In the genomic region with DNA sequence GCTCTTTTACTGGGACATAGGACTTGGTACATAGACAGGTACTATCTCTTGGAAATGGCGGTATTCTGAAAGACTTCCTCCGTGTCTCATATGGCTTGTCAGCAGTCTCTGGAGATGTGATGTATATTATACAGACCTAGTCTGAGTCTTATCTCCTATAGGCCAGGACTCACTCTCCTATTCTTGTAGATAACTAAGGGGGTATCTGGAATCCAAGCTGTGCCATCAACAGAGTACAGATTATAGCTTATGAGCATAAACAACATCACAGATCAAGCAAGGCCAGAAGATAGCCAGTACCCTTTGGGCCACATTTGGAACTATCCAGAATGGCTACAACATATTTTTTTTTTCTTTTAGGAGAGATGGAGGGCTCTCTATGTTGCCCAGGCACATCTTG, we compare ENCODE assay signal across 8 cellular contexts.
"Had no signal": no experiment of that assay in that cellular context is flagged by ENCODE, and none has a peak within 500 bp of the region (broad histone marks: within the 10 kb centered on the region; RNA-seq: fewer than 3 reads in every experiment).

No MANE protein-coding gene starts in this region.

- DNase-seq: GDM1, GF-D8 had no signal

- FAIRE-seq: G401.6, GM12878, GM12891, GM12892, GM18507, GM19239 had no signal

- ATAC-seq: GM12878 had no signal

- H3K4me3 ChIP-seq: GM12878 had no signal
